In genomic region chr2:124540805-124541204, GRCh38 we compare ENCODE assay signal across 37 cellular contexts.
"Had no signal": no experiment of that assay in that cellular context is flagged by ENCODE, and none has a peak within 500 bp of the region (broad histone marks: within the 10 kb centered on the region; RNA-seq: fewer than 3 reads in every experiment).

No MANE protein-coding gene starts in this region.

- H3K36me3 ChIP-seq: adrenal gland, brain microvascular endothelial cell, breast epithelium had no signal

- H3K4me1 Mint-ChIP-seq: activated B cell treated with CpG ODN at 0.5 μM for 24 hours; activated CD4-positive, alpha-beta T cell treated with anti-CD3 and anti-CD28 coated beads, Interleukin-2, amount 10 ng/mL, durations not matched to agents 24 days and 14 days; activated naive CD8-positive, alpha-beta T cell treated with anti-CD3 and anti-CD28 coated beads for 36 hours; activated T-helper 17 cell treated with anti-CD3 and anti-CD28 coated beads, Interleukin-2, amount 50 U/mL, for 72 hours; central memory CD8-positive, alpha-beta T cell had no signal

- H3K9me3 Mint-ChIP-seq: activated CD4-positive, alpha-beta T cell treated with anti-CD3 and anti-CD28 coated beads, Interleukin-2, amount 10 ng/mL, durations not matched to agents 24 days and 14 days; activated T-cell treated with anti-CD3 and anti-CD28 coated beads, Interleukin-2, amount 50 U/mL, for 4 hours had no signal

- H3K36me3 Mint-ChIP-seq: activated CD4-positive, alpha-beta memory T cell treated with anti-CD3 and anti-CD28 coated beads for 36 hours; activated naive CD8-positive, alpha-beta T cell treated with anti-CD3 and anti-CD28 coated beads for 36 hours had no signal

- H3K4me1 ChIP-seq: adrenal gland, body of pancreas, breast epithelium had no signal

- ATAC-seq: activated CD8-positive, alpha-beta T cell treated with anti-CD3 and anti-CD28 coated beads for 36 hours; activated naive CD4-positive, alpha-beta T cell treated with anti-CD3 and anti-CD28 coated beads, Interleukin-2, amount 50 U/mL, for 72 hours; activated T-cell treated with anti-CD3 and anti-CD28 coated beads, Interleukin-2, amount 50 U/mL, for 4 hours; activated T-cell treated with anti-CD3 and anti-CD28 coated beads, Interleukin-2, amount 50 U/mL, for 72 hours; activated T-helper 17 cell treated with anti-CD3 and anti-CD28 coated beads, Interleukin-2, amount 50 U/mL, for 72 hours; body of pancreas had no signal

- H3K27ac Mint-ChIP-seq: activated B cell treated with CpG ODN at 0.5 μM for 24 hours; activated CD4-positive, alpha-beta memory T cell treated with anti-CD3 and anti-CD28 coated beads for 36 hours; activated CD4-positive, alpha-beta T cell treated with anti-CD3 and anti-CD28 coated beads, Interleukin-2, amount 10 ng/mL, durations not matched to agents 24 days and 14 days; activated CD8-positive, alpha-beta T cell treated with anti-CD3 and anti-CD28 coated beads for 36 hours; activated naive CD4-positive, alpha-beta T cell treated with anti-CD3 and anti-CD28 coated beads for 36 hours; activated naive CD4-positive, alpha-beta T cell treated with anti-CD3 and anti-CD28 coated beads, Interleukin-2, amount 50 U/mL, for 72 hours; activated naive CD8-positive, alpha-beta T cell treated with anti-CD3 and anti-CD28 coated beads for 36 hours; activated T-cell treated with anti-CD3 and anti-CD28 coated beads, Interleukin-2, amount 50 U/mL, for 72 hours; activated T-helper 1 cell treated with anti-CD3 and anti-CD28 coated beads, Interleukin-12 subunit alpha, Interleukin-12 subunit beta, Interleukin-2, Interleukin-4 antibody, amounts not matched to agents 30 ng/mL and 10 ng/mL and 1 ng/mL, durations not matched to agents 14 hours and 24 hours and 36 hours; activated T-helper 17 cell treated with anti-CD3 and anti-CD28 coated beads, Interleukin-2, amount 50 U/mL, for 72 hours; T-helper 1 cell treated with Interleukin-12 subunit alpha and Interleukin-12 subunit beta and Interleukin-4 antibody, amounts not matched to agents 30 μg/mL and 1 μg/mL, for 36 hours; T-helper 2 cell treated with Interferon-gamma antibody and Interleukin-4, amounts not matched to agents 5 μg/mL and 100 μg/mL, for 36 hours had no signal

- DNase-seq: activated B cell treated with CpG ODN at 0.5 μM for 24 hours; activated CD4-positive, alpha-beta memory T cell treated with anti-CD3 and anti-CD28 coated beads for 36 hours; activated CD4-positive, alpha-beta T cell treated with anti-CD3 and anti-CD28 coated beads for 4 hours; activated CD4-positive, alpha-beta T cell treated with anti-CD3 and anti-CD28 coated beads, Interleukin-2, amount 10 ng/mL, durations not matched to agents 24 days and 14 days; activated CD4-positive, alpha-beta T cell treated with anti-CD3 and anti-CD28 coated beads, Interleukin-2, amount 50 U/mL, for 1 hour; activated CD4-positive, alpha-beta T cell treated with anti-CD3 and anti-CD28 coated beads, Interleukin-2, amount 50 U/mL, for 4 hours; activated CD4-positive, CD25-positive, alpha-beta regulatory T cell treated with anti-CD3 and anti-CD28 coated beads, Interleukin-2, amount 50 U/mL, for 72 hours; activated CD8-positive, alpha-beta memory T cell treated with anti-CD3 and anti-CD28 coated beads, Interleukin-2, amount 50 U/mL, for 4 hours; activated CD8-positive, alpha-beta T cell treated with anti-CD3 and anti-CD28 coated beads for 36 hours; activated effector memory CD4-positive, alpha-beta T cell treated with anti-CD3 and anti-CD28 coated beads, Interleukin-2, amount 50 U/mL, for 16 hours; activated gamma-delta T cell treated with Interleukin-2 at 50 U/mL for 16 hours; activated naive CD4-positive, alpha-beta T cell; activated naive CD4-positive, alpha-beta T cell treated with anti-CD3 and anti-CD28 coated beads for 36 hours; activated naive CD4-positive, alpha-beta T cell treated with anti-CD3 and anti-CD28 coated beads, Interleukin-2, amount 50 U/mL, for 16 hours; activated naive CD8-positive, alpha-beta T cell treated with anti-CD3 and anti-CD28 coated beads for 36 hours; activated T-cell treated with anti-CD3 and anti-CD28 coated beads for 4 hours; activated T-cell treated with anti-CD3 and anti-CD28 coated beads, Interleukin-2, amount 50 U/mL, for 1 hour; activated T-cell treated with anti-CD3 and anti-CD28 coated beads, Interleukin-2, amount 50 U/mL, for 4 hours; activated T-cell treated with anti-CD3 and anti-CD28 coated beads, Interleukin-2, amount 50 U/mL, for 72 hours; adrenal gland; amniotic stem cell; aorta; body of pancreas; brain microvascular endothelial cell; caudate nucleus; cerebellar nuclear complex; T-helper 1 cell; T-helper 2 cell; T-helper 9 cell had no signal

- H3K27me3 ChIP-seq: adrenal gland, body of pancreas, brain microvascular endothelial cell, breast epithelium had no signal

- H3K4me3 ChIP-seq: adrenal gland, body of pancreas, breast epithelium had no signal

- H3K27ac ChIP-seq: adrenal gland, body of pancreas, brain microvascular endothelial cell, breast epithelium, VCaP had no signal

- H3K4me3 Mint-ChIP-seq: activated B cell treated with CpG ODN at 0.5 μM for 24 hours; activated CD4-positive, alpha-beta memory T cell treated with anti-CD3 and anti-CD28 coated beads for 36 hours; activated CD4-positive, alpha-beta T cell treated with anti-CD3 and anti-CD28 coated beads, Interleukin-2, amount 10 ng/mL, durations not matched to agents 24 days and 14 days; activated CD8-positive, alpha-beta T cell treated with anti-CD3 and anti-CD28 coated beads for 36 hours; activated naive CD4-positive, alpha-beta T cell treated with anti-CD3 and anti-CD28 coated beads for 36 hours; activated naive CD8-positive, alpha-beta T cell treated with anti-CD3 and anti-CD28 coated beads for 36 hours; activated T-cell treated with anti-CD3 and anti-CD28 coated beads, Interleukin-2, amount 50 U/mL, for 4 hours; activated T-cell treated with anti-CD3 and anti-CD28 coated beads, Interleukin-2, amount 50 U/mL, for 72 hours; activated T-helper 1 cell treated with anti-CD3 and anti-CD28 coated beads, Interleukin-12 subunit alpha, Interleukin-12 subunit beta, Interleukin-2, Interleukin-4 antibody, amounts not matched to agents 30 ng/mL and 10 ng/mL and 1 ng/mL, durations not matched to agents 14 hours and 24 hours and 36 hours; activated T-helper 17 cell treated with anti-CD3 and anti-CD28 coated beads, Interleukin-2, amount 50 U/mL, for 72 hours; central memory CD8-positive, alpha-beta T cell; T-helper 1 cell treated with Interleukin-12 subunit alpha and Interleukin-12 subunit beta and Interleukin-4 antibody, amounts not matched to agents 30 μg/mL and 1 μg/mL, for 36 hours; T-helper 2 cell treated with Interferon-gamma antibody and Interleukin-4, amounts not matched to agents 5 μg/mL and 100 μg/mL, for 36 hours had no signal

- H3K27me3 Mint-ChIP-seq: activated B cell treated with CpG ODN at 0.5 μM for 24 hours; activated CD4-positive, alpha-beta memory T cell treated with anti-CD3 and anti-CD28 coated beads for 36 hours; activated CD4-positive, alpha-beta T cell treated with anti-CD3 and anti-CD28 coated beads, Interleukin-2, amount 10 ng/mL, durations not matched to agents 24 days and 14 days; activated CD8-positive, alpha-beta T cell treated with anti-CD3 and anti-CD28 coated beads for 36 hours; activated naive CD8-positive, alpha-beta T cell treated with anti-CD3 and anti-CD28 coated beads for 36 hours; activated T-helper 17 cell treated with anti-CD3 and anti-CD28 coated beads, Interleukin-2, amount 50 U/mL, for 72 hours; central memory CD8-positive, alpha-beta T cell had no signal

- H3K9me3 ChIP-seq: adrenal gland, body of pancreas, breast epithelium had no signal
